10 cellular contexts compared by ENCODE assay signal in genomic region chr22:44172370-44173108, GRCh38. TPM values are rescaled to one million over a fixed set of nuclear protein-coding genes. Genes with fewer than 3 reads are reported as not detected.
DNase-seq lines count a peak whose midpoint lies in the region; ATAC-seq, FAIRE-seq and TF ChIP-seq lines count a peak whose summit lies in the region.
"Had no signal": no experiment of that assay in that cellular context is flagged by ENCODE, and none has a peak within 500 bp of the region (broad histone marks: within the 10 kb centered on the region; RNA-seq: fewer than 3 reads in every experiment).

No MANE protein-coding gene starts in this region.

- FAIRE-seq in D721Med (lab: Jason Lieb, UNC): no peak
- FAIRE-seq: A204.1, colon had no signal

- no peak for ATAC-seq in HG03108 (IDR thresholded peaks at IDR 0.05; ENCODE audit: unreplicated experiment)

- H3K4me3 ChIP-seq in choroid plexus epithelial cell (ENCODE audit: low read depth, low read length): no peak overlapping the region

- TF ChIP-seq CTCF in choroid plexus epithelial cell (conservative IDR thresholded peaks at IDR 0.05; ENCODE audit: low read depth, low read length) (no peak), D721Med (IDR thresholded peaks at IDR 0.05; ENCODE audit: insufficient read depth, missing control alignments) (no peak)

- DNase-seq in NCI-H1105 treated with DMSO at 0.1 percent for 48 hours (lab: John Stamatoyannopoulos, UW) (peak; percentile 3), NCI-H1105 (lab: John Stamatoyannopoulos, UW) (no peak), NCI-H128 (lab: John Stamatoyannopoulos, UW; ENCODE audit: unreplicated experiment) (peak; percentile 7), choroid plexus epithelial cell (ENCODE audit: low read depth) (peak; percentile 44), occipital lobe (lab: John Stamatoyannopoulos, UW) (peak; percentile 51), SK-N-DZ (ENCODE audit: low spot score) (no peak), D721Med (ENCODE audit: insufficient read length, low spot score) (no peak)

RNA-seq across cellular contexts. Expression of gene PARVG, which starts 8.2 kb away (rescaled TPM):
- 0.47 TPM for total RNA-seq in occipital lobe
- polyA plus RNA-seq in SK-N-DZ (2014; cell fraction: cytosol; rRNA removed): not detected in 2 replicates
- not detected in 2 replicates for polyA plus RNA-seq in SK-N-DZ (2014; cell fraction: nucleus; rRNA removed)

Comparison
In these comparisons a context has a peak if more than half of its experiments do, and no peak if none do; other contexts are left out.
1. DNase-seq: peak in NCI-H1105 treated with DMSO at 0.1 percent for 48 hours (single experiment), NCI-H128 (single experiment), choroid plexus epithelial cell (single experiment) and occipital lobe (single experiment); none in NCI-H1105 (single experiment), SK-N-DZ (single experiment) and D721Med (single experiment).